8 cellular contexts compared by ENCODE assay signal in genomic region chr2:85583667-85584353, GRCh38. TPM values are rescaled to one million over a fixed set of nuclear protein-coding genes. Genes with fewer than 3 reads are reported as not detected.
DNase-seq lines count a peak whose midpoint lies in the region; ATAC-seq lines count a peak whose summit lies in the region.

No MANE protein-coding gene starts in this region.

- no peak overlapping the region for H3K4me3 ChIP-seq in SJCRH30

- peak overlapping the region; percentile 74 for H3K27ac Mint-ChIP-seq in central memory CD8-positive, alpha-beta T cell (ENCODE audit: low read depth)
- peak overlapping the region; percentile 84 to 95 for H3K27ac Mint-ChIP-seq in natural killer cell treated with Interleukin-12 subunit alpha and Interleukin-12 subunit beta and Interleukin-15 and Interleukin-18, amount 100 ng/mL, for 72 hours

- peak overlapping the region; percentile 80 for H3K4me3 Mint-ChIP-seq in central memory CD8-positive, alpha-beta T cell
- H3K4me3 Mint-ChIP-seq in natural killer cell treated with Interleukin-12 subunit alpha and Interleukin-12 subunit beta and Interleukin-15 and Interleukin-18, amount 100 ng/mL, for 72 hours: peak overlapping the region; percentile 90

- H3K27me3 Mint-ChIP-seq in central memory CD8-positive, alpha-beta T cell: no peaks in the 10 kb centered on the region
- H3K27me3 Mint-ChIP-seq in natural killer cell treated with Interleukin-12 subunit alpha and Interleukin-12 subunit beta and Interleukin-15 and Interleukin-18, amount 100 ng/mL, for 72 hours: no peaks in the 10 kb centered on the region

- ATAC-seq in GM19025 (IDR thresholded peaks at IDR 0.05; ENCODE audit: low read depth, unreplicated experiment) (peak; percentile 54), HG03354 (IDR thresholded peaks at IDR 0.05; ENCODE audit: poor library complexity, severe bottlenecking, unreplicated experiment) (peak; percentile 68)
- ATAC-seq in central memory CD8-positive, alpha-beta T cell (replicated peaks; ENCODE audit: extremely low read depth, poor library complexity, severe bottlenecking): peak; percentile 50
- peak; percentile 81 to 84 for ATAC-seq in natural killer cell treated with Interleukin-12 subunit alpha and Interleukin-12 subunit beta and Interleukin-15 and Interleukin-18, amount 100 ng/mL, for 72 hours

- H3K9me3 Mint-ChIP-seq in central memory CD8-positive, alpha-beta T cell: no peaks in the 10 kb centered on the region
- H3K9me3 Mint-ChIP-seq in natural killer cell treated with Interleukin-12 subunit alpha and Interleukin-12 subunit beta and Interleukin-15 and Interleukin-18, amount 100 ng/mL, for 72 hours: no peaks in the 10 kb centered on the region

- peaks cover 28% of the 10 kb centered on the region for H3K36me3 Mint-ChIP-seq in central memory CD8-positive, alpha-beta T cell (ENCODE audit: insufficient read depth)
- peaks cover 13% of the 10 kb centered on the region for H3K36me3 Mint-ChIP-seq in natural killer cell treated with Interleukin-12 subunit alpha and Interleukin-12 subunit beta and Interleukin-15 and Interleukin-18, amount 100 ng/mL, for 72 hours

- no peak overlapping the region for H3K27ac ChIP-seq in SJCRH30

- peaks cover 35% of the 10 kb centered on the region for H3K4me1 ChIP-seq in SJCRH30

- H3K4me1 Mint-ChIP-seq in central memory CD8-positive, alpha-beta T cell: peaks cover 60% of the 10 kb centered on the region
- peaks cover 52 to 57% of the 10 kb centered on the region in 2 donors for H3K4me1 Mint-ChIP-seq in natural killer cell treated with Interleukin-12 subunit alpha and Interleukin-12 subunit beta and Interleukin-15 and Interleukin-18, amount 100 ng/mL, for 72 hours (ENCODE audit: low read depth in 2 of 2)

- H3K27me3 ChIP-seq in SJCRH30: no peaks in the 10 kb centered on the region

- no peaks in the 10 kb centered on the region for H3K36me3 ChIP-seq in SJCRH30

- no peaks in the 10 kb centered on the region for H3K9me3 ChIP-seq in SJCRH30 (replicated peaks)

- DNase-seq in central memory CD8-positive, alpha-beta T cell (ENCODE audit: low spot score in 2 of 2): no peak
- peak; percentile 80 for DNase-seq in natural killer cell treated with Interleukin-12 subunit alpha and Interleukin-12 subunit beta and Interleukin-15 and Interleukin-18, amount 100 ng/mL, for 72 hours (ENCODE audit: low spot score)
- DNase-seq in NCI-H526 treated with DMSO at 0.1 percent for 48 hours (lab: John Stamatoyannopoulos, UW) (no peak), SJCRH30 (no peak), NCI-H1436 treated with DMSO at 0.1 percent for 48 hours (lab: John Stamatoyannopoulos, UW) (no peak), LoVo (ENCODE audit: low spot score) (no peak)

RNA-seq across cellular contexts. Expression of gene VAMP5, which starts 0.4 kb away (rescaled TPM):
- 10 to 100 TPM; 30.5 to 50.7 TPM for total RNA-seq in natural killer cell treated with Interleukin-12 subunit alpha and Interleukin-12 subunit beta and Interleukin-15 and Interleukin-18, amount 100 ng/mL, for 72 hours
- total RNA-seq in SJCRH30 (2014; rRNA removed; shearing (Covaris generic)): not detected in 2 replicates

RNA-seq across cellular contexts. Expression of gene VAMP8, which starts 6.4 kb away (rescaled TPM):
- total RNA-seq in natural killer cell treated with Interleukin-12 subunit alpha and Interleukin-12 subunit beta and Interleukin-15 and Interleukin-18, amount 100 ng/mL, for 72 hours: 100 to 1,000 TPM in 1 of 2 donors, 10 to 100 TPM in 1; 83.2 to 160 TPM
- 51.3 and 54.7 TPM in 2 replicates for total RNA-seq in SJCRH30 (2014; rRNA removed; shearing (Covaris generic))

RNA-seq across cellular contexts. Expression of gene RNF181, which starts 11.7 kb away (rescaled TPM):
- 100 to 1,000 TPM; 116 to 149 TPM for total RNA-seq in natural killer cell treated with Interleukin-12 subunit alpha and Interleukin-12 subunit beta and Interleukin-15 and Interleukin-18, amount 100 ng/mL, for 72 hours
- 91.1 and 111 TPM in 2 replicates for total RNA-seq in SJCRH30 (2014; rRNA removed; shearing (Covaris generic))

RNA-seq across cellular contexts. Expression of gene TMEM150A, which starts 18.7 kb away (rescaled TPM):
- total RNA-seq in natural killer cell treated with Interleukin-12 subunit alpha and Interleukin-12 subunit beta and Interleukin-15 and Interleukin-18, amount 100 ng/mL, for 72 hours: 1 to 10 TPM; 4.7 to 6.4 TPM
- 5.4 and 5.6 TPM in 2 replicates for total RNA-seq in SJCRH30 (2014; rRNA removed; shearing (Covaris generic))

RNA-seq across cellular contexts. Expression of gene GGCX, which starts 22.5 kb away (rescaled TPM):
- total RNA-seq in natural killer cell treated with Interleukin-12 subunit alpha and Interleukin-12 subunit beta and Interleukin-15 and Interleukin-18, amount 100 ng/mL, for 72 hours: 10 to 100 TPM; 24.9 to 37.1 TPM
- total RNA-seq in SJCRH30 (2014; rRNA removed; shearing (Covaris generic)): 37.0 and 38.9 TPM in 2 replicates

Comparison
In these comparisons a context has a peak if more than half of its experiments do, and no peak if none do; other contexts are left out.
1. RNA of gene VAMP5, which starts 0.4 kb away (total RNA-seq): 30.5 to 50.7 TPM in natural killer cell treated with Interleukin-12 subunit alpha and Interleukin-12 subunit beta and Interleukin-15 and Interleukin-18, amount 100 ng/mL, for 72 hours; not detected in SJCRH30; every median in the first group is over 10 times any median in the second.
2. Peak in every context shown above with its lines, with median percentiles within 50 percentile points of each other: ATAC-seq.